Comparison of ENCODE assay signal across 1 cellular context in the genomic region with DNA sequence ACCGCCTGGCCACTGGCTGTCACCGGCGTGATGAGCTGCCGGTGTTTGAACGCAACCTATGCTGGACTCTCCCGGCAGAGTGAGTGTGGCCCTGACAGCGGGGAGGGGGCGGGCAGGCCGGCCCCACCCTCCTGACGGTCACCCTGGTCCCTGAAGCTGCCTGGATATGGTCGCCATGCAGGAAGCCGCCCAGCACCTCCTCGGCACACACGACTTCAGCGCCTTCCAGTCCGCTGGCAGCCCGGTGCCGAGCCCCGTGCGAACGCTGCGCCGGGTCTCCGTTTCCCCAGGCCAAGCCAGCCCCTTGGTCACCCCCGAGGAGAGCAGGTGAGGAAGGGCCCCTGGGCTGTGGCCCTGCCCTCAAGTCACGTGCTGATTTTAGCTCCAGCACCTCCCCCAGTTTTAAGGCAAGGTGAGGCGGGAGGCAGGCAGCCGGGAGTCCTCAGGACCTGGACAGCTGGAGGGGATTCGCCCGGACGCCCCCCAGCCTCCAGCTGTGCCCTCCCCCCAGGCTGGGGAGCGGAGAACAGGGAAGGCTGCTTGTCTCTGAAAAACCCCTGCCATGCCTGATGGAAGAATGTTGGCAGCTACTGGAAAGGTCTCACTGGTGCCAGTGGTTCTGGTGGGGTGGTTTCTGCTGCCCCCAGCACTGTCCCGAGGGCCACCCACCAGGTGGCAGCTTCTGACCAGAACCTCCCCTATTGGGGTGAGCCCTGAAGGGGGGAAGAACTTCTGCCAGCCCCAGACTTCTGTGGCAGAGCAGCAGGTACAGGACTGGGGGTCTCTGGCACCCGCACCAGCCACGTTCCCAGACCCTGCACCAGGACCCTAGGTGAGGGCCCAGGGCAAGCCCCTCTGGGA.
TF ChIP-seq lines count a peak whose summit lies in the region.

No MANE protein-coding gene starts in this region.

TF ChIP-seq in H1, 55 proteins besides CTCF, POLR2A, EP300 and RAD21:
- TF ChIP-seq KDM1A (IDR thresholded peaks at IDR 0.05; ENCODE audit: borderline replicate concordance, low read length) (no peak), JUN (IDR thresholded peaks at IDR 0.05; ENCODE audit: low read depth, low read length) (no peak), BRCA1 (IDR thresholded peaks at IDR 0.05; ENCODE audit: low read depth, low read length) (no peak), TCF12 (IDR thresholded peaks at IDR 0.05; ENCODE audit: low read depth, low read length) (no peak), POLR2AphosphoS5 (IDR thresholded peaks at IDR 0.05; ENCODE audit: low read depth, low read length) (peak; percentile 24), SIN3A (conservative IDR thresholded peaks at IDR 0.05 in 1 of 2, IDR thresholded peaks at IDR 0.05 in 1 of 2; ENCODE audit: low read depth in 1 of 2, low read length in 2 of 2) (0 out of 4 replicates have a peak, but pooled peaks of 1 of the 2 experiments have one; percentile 35)
- TF ChIP-seq, protein P1, sequence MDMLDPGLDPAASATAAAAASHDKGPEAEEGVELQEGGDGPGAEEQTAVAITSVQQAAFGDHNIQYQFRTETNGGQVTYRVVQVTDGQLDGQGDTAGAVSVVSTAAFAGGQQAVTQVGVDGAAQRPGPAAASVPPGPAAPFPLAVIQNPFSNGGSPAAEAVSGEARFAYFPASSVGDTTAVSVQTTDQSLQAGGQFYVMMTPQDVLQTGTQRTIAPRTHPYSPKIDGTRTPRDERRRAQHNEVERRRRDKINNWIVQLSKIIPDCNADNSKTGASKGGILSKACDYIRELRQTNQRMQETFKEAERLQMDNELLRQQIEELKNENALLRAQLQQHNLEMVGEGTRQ (IDR thresholded peaks at IDR 0.05; ENCODE audit: low read length): peak; percentile 74
- TF ChIP-seq, protein P2, sequence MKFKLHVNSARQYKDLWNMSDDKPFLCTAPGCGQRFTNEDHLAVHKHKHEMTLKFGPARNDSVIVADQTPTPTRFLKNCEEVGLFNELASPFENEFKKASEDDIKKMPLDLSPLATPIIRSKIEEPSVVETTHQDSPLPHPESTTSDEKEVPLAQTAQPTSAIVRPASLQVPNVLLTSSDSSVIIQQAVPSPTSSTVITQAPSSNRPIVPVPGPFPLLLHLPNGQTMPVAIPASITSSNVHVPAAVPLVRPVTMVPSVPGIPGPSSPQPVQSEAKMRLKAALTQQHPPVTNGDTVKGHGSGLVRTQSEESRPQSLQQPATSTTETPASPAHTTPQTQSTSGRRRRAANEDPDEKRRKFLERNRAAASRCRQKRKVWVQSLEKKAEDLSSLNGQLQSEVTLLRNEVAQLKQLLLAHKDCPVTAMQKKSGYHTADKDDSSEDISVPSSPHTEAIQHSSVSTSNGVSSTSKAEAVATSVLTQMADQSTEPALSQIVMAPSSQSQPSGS (IDR thresholded peaks at IDR 0.05; ENCODE audit: low read length): peak; percentile 58; the same call in 1 of the 2 replicates
